Comparison of ENCODE assay signal across 16 cellular contexts in genomic region chr11:35289821-35290220, GRCh38.
DNase-seq lines count a peak whose midpoint lies in the region; ATAC-seq and TF ChIP-seq lines count a peak whose summit lies in the region.
"Had no signal": no experiment of that assay in that cellular context is flagged by ENCODE, and none has a peak within 500 bp of the region (broad histone marks: within the 10 kb centered on the region; RNA-seq: fewer than 3 reads in every experiment).

No MANE protein-coding gene starts in this region.

- ATAC-seq in left lung, result no peak

- H3K27ac ChIP-seq in caudate nucleus (ENCODE audit: low read depth, low read length) (peak overlapping the region; percentile 11), left lung (peak overlapping the region; percentile 22 to 37), endodermal cell (ENCODE audit: low read depth, low read length) (no peak overlapping the region), substantia nigra (ENCODE audit: low read depth, low read length, poor library complexity, severe bottlenecking) (no peak overlapping the region)
- H3K27ac ChIP-seq: cardiac muscle cell had no signal

- no peak for TF ChIP-seq CTCF in left lung (IDR thresholded peaks at IDR 0.05)
- no peak for TF ChIP-seq CTCF in endodermal cell (conservative IDR thresholded peaks at IDR 0.05)
- no peak for TF ChIP-seq CTCF in GM10248 (IDR thresholded peaks at IDR 0.05; ENCODE audit: control extremely low read depth, extremely low read depth, low read depth, missing control alignments)

- H3K27ac Mint-ChIP-seq in endodermal cell, result no peak overlapping the region
- H3K27ac Mint-ChIP-seq: CD4-positive, CD25-positive, alpha-beta regulatory T cell had no signal

- intact Hi-C loops in left lung (cut with DNase I), result no loop called here

- H3K27me3 ChIP-seq in left lung, result no peaks in the 10 kb centered on the region
- H3K27me3 ChIP-seq in endodermal cell (ENCODE audit: control insufficient read depth, insufficient read depth, low read length, poor library complexity, severe bottlenecking), result no peaks in the 10 kb centered on the region
- H3K27me3 ChIP-seq: cardiac muscle cell had no signal

- no peak overlapping the region for H3K4me3 ChIP-seq in left lung
- H3K4me3 ChIP-seq in endodermal cell (ENCODE audit: low read length), result no peak overlapping the region
- H3K4me3 ChIP-seq: cardiac muscle cell had no signal

- no peaks in the 10 kb centered on the region for H3K9me3 Mint-ChIP-seq in endodermal cell
- H3K9me3 Mint-ChIP-seq: activated T-helper 1 cell treated with anti-CD3 and anti-CD28 coated beads, Interleukin-12 subunit alpha, Interleukin-12 subunit beta, Interleukin-2, Interleukin-4 antibody, amounts not matched to agents 30 ng/mL and 10 ng/mL and 1 ng/mL, durations not matched to agents 14 hours and 24 hours and 36 hours had no signal

- H3K4me3 Mint-ChIP-seq in endodermal cell, result no peak overlapping the region
- H3K4me3 Mint-ChIP-seq: CD4-positive, CD25-positive, alpha-beta regulatory T cell had no signal

- WGBS in endodermal cell (ENCODE audit: insufficient coverage in 1 of 2, insufficient read length in 1 of 2), 2 experiments, result 89 to 100% methylated on average over 1 to 2 of the region's 2 CpGs

- H3K36me3 ChIP-seq in left lung (no peaks in the 10 kb centered on the region), endodermal cell (ENCODE audit: control insufficient read depth, insufficient read depth, low read length) (no peaks in the 10 kb centered on the region)
- H3K36me3 ChIP-seq: cardiac muscle cell had no signal

- DNase-seq in Daoy (ENCODE audit: low read depth), result peak; percentile 55
- DNase-seq in MV-4-11 (lab: John Stamatoyannopoulos, UW), result peak; percentile 56
- DNase-seq in caudate nucleus (lab: John Stamatoyannopoulos, UW), result no peak
- DNase-seq in left lung, result no peak
- no peak for DNase-seq in endodermal cell
- no peak for DNase-seq in substantia nigra (lab: John Stamatoyannopoulos, UW)
- DNase-seq in GM10248 (ENCODE audit: extremely low spot score), result no peak
- DNase-seq in activated CD4-positive, CD25-positive, alpha-beta regulatory T cell treated with anti-CD3 and anti-CD28 coated beads, Interleukin-2, amount 50 U/mL, for 72 hours, result no peak
- DNase-seq: activated CD4-positive, alpha-beta T cell treated with anti-CD3 and anti-CD28 coated beads, Interleukin-2, amount 10 ng/mL, durations not matched to agents 24 days and 14 days; islet precursor cell; NCI-H1436 treated with DMSO at 0.1 percent for 48 hours; retina; stimulated activated naive CD8-positive, alpha-beta T cell treated with anti-CD3 and anti-CD28 coated beads, Interleukin-15, amount 100 ng/mL, for 72 hours had no signal

- H3K4me1 Mint-ChIP-seq in endodermal cell, result no peaks in the 10 kb centered on the region

- H3K9me3 ChIP-seq in left lung (no peaks in the 10 kb centered on the region), endodermal cell (ENCODE audit: control insufficient read depth, low read length) (no peaks in the 10 kb centered on the region)

- no peaks in the 10 kb centered on the region for H3K36me3 Mint-ChIP-seq in endodermal cell (ENCODE audit: low read depth)
- H3K36me3 Mint-ChIP-seq: CD4-positive, CD25-positive, alpha-beta regulatory T cell had no signal

- H3K4me1 ChIP-seq in left lung (peaks cover 0 to 7% of the 10 kb centered on the region in 2 donors), endodermal cell (ENCODE audit: control insufficient read depth, insufficient read depth, low read length) (no peaks in the 10 kb centered on the region)

- POLR2A ChIA-PET in GM10248 (lab: Yijun Ruan, JAX), result interaction anchor here (0.7 kb wide), 1 partner anchor 11 kb away, joined by 3 read pairs; no protein-coding TSS in a partner anchor

- CTCF ChIA-PET in GM10248 (lab: Yijun Ruan, JAX), result interaction anchor here (9.5 kb wide), 1 partner anchor 18 kb away, joined by 96 read pairs; no protein-coding TSS in a partner anchor

- H3K9ac ChIP-seq in endodermal cell (ENCODE audit: extremely low read depth, low read length, poor library complexity, severe bottlenecking), result no peak overlapping the region

- H3K27me3 Mint-ChIP-seq in endodermal cell (ENCODE audit: insufficient read depth), result peaks cover 2% of the 10 kb centered on the region
- H3K27me3 Mint-ChIP-seq: activated CD4-positive, alpha-beta T cell treated with anti-CD3 and anti-CD28 coated beads, Interleukin-2, amount 10 ng/mL, durations not matched to agents 24 days and 14 days; stimulated activated naive CD8-positive, alpha-beta T cell treated with anti-CD3 and anti-CD28 coated beads, Interleukin-15, amount 100 ng/mL, for 72 hours had no signal

Comparison
In these comparisons a context has a peak if more than half of its experiments do, and no peak if none do; other contexts are left out.
1. DNase-seq: peak in Daoy (single experiment) and MV-4-11 (single experiment); none in caudate nucleus (0 of 61), left lung (0 of 2), endodermal cell (single experiment), substantia nigra (0 of 49), GM10248 (single experiment) and activated CD4-positive, CD25-positive, alpha-beta regulatory T cell treated with anti-CD3 and anti-CD28 coated beads, Interleukin-2, amount 50 U/mL, for 72 hours (single experiment).
2. H3K27ac ChIP-seq: peak in caudate nucleus (single experiment) and left lung (2 of 2); none in endodermal cell (single experiment) and substantia nigra (single experiment).